Comparison of ENCODE assay signal across 17 cellular contexts in genomic region chr7:105768898-105769507, GRCh38.
DNase-seq lines count a peak whose midpoint lies in the region; ATAC-seq and TF ChIP-seq lines count a peak whose summit lies in the region.
"Had no signal": no experiment of that assay in that cellular context is flagged by ENCODE, and none has a peak within 500 bp of the region (broad histone marks: within the 10 kb centered on the region; RNA-seq: fewer than 3 reads in every experiment).

No MANE protein-coding gene starts in this region.

- H3K4me1 ChIP-seq in OCI-LY3 (ENCODE audit: low read length), result peaks cover 66% of the 10 kb centered on the region

- no peak overlapping the region for H2AFZ ChIP-seq in OCI-LY3 (ENCODE audit: low read depth, low read length)
- H2AFZ ChIP-seq: GM23248 had no signal

- H3K27me3 ChIP-seq in OCI-LY3 (ENCODE audit: low read depth, low read length), result peaks cover 45% of the 10 kb centered on the region
- H3K27me3 ChIP-seq: BLaER1 had no signal

- TF ChIP-seq CTCF in OCI-LY3 (IDR thresholded peaks at IDR 0.05; ENCODE audit: low read depth, low read length), result no peak

- no peaks in the 10 kb centered on the region for H3K36me3 ChIP-seq in OCI-LY3 (replicated peaks; ENCODE audit: low read depth, low read length)
- H3K36me3 ChIP-seq: BLaER1 had no signal

- H3K27ac ChIP-seq in OCI-LY3 (ENCODE audit: low read length), result no peak overlapping the region
- H3K27ac ChIP-seq: BLaER1, GM23248 had no signal

- peak overlapping the region; percentile 77 for H3K4me2 ChIP-seq in OCI-LY3 (ENCODE audit: low read length)
- H3K4me2 ChIP-seq: BLaER1 had no signal

- 0 out of 2 replicates have a peak, but pooled peaks cover 4% of the 10 kb centered on the region for H3K9me3 ChIP-seq in OCI-LY3 (ENCODE audit: insufficient read depth, low read length)
- H3K9me3 ChIP-seq: BLaER1 had no signal

- H3K9ac ChIP-seq in OCI-LY3 (ENCODE audit: low read length), result no peak overlapping the region
- H3K9ac ChIP-seq: BLaER1, GM23248 had no signal

- ATAC-seq in GM19438 (IDR thresholded peaks at IDR 0.05; ENCODE audit: low read depth, unreplicated experiment) (peak; percentile 51), HG03520 (IDR thresholded peaks at IDR 0.05; ENCODE audit: unreplicated experiment) (no peak), HG03196 (IDR thresholded peaks at IDR 0.05; ENCODE audit: unreplicated experiment) (no peak)

- peak overlapping the region; percentile 63 for H3K4me3 ChIP-seq in OCI-LY3 (ENCODE audit: low read length)
- H3K4me3 ChIP-seq: BLaER1, GM23248 had no signal

- no peaks in the 10 kb centered on the region for H4K20me1 ChIP-seq in OCI-LY3 (ENCODE audit: insufficient read depth, low read length)
- H4K20me1 ChIP-seq: BLaER1 had no signal

- H3K79me2 ChIP-seq in OCI-LY3 (ENCODE audit: low read length), result no peaks in the 10 kb centered on the region

- DNase-seq in germinal center (ENCODE audit: low spot score), result peak; percentile 16
- no peak for DNase-seq in OCI-M2 (lab: John Stamatoyannopoulos, UW; ENCODE audit: unreplicated experiment)
- no peak for DNase-seq in NCI-H1417 treated with DMSO at 0.1 percent for 48 hours (lab: John Stamatoyannopoulos, UW)
- DNase-seq: Karpas-422, MM.1S, NCI-H1105, NCI-H187 treated with DMSO at 0.1 percent for 48 hours, NCI-H2171 treated with DMSO at 0.1 percent for 48 hours, NCI-H774, SIG-M5, SW 1271 had no signal
